1 cellular context compared by ENCODE assay signal in the genomic region with DNA sequence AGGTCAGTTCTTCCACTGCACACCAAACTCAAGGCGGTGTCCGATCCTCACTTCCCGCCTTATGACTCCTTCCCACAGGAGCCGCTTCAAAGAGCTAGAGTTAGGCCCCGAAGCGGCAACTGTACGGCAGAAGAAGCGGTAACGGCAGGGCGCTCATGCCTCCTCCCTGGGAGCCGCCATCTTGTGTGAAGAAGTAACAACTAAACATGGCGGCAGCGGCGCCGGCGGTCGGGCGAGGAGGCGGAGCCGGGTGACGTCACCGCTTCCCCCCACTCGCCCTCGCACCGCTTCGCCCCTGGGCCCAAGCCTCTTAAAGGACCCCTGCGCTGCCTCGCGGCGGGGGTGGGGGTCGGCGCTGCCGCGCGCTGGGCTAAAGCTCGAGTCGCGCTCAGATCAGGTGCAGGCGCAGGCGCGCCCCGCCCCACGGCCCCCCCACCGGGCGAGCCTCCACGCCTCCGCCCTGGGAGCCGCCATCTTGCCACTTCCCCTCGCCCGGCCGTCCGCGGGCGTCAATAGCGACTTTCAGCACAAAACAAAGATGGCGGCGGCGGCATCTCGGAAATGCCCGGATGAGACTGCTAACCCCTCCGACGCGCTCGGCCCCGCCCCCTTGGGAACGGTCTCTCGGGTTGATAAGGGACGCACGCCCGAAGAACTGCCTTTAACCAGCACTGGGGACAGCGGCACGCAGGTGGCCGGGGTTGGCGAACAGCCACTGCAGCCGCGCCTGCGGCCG.
A peak's percentile ranks its signal among the peaks of the same experiment; 100 is the strongest.
TF ChIP-seq lines count a peak whose summit lies in the region.

Gene HCFC1 (minus strand): TSS at position 187 of the 736 bp plus-strand sequence. CDS start 978 bp downstream, outside the sequence.

TF ChIP-seq in HepG2, 621 proteins besides CTCF, POLR2A, EP300 and RAD21 (continued from another document and continues in another):
- TF ChIP-seq ZNF770 (CRISPR knock-in tag; IDR thresholded peaks at IDR 0.05) (peak; percentile 36; the same call in 1 of the 2 replicates), ZNF329 (CRISPR knock-in tag; IDR thresholded peaks at IDR 0.05; ENCODE audit: low read depth) (0 out of 2 replicates have a peak, but pooled peaks have one; percentile 42), TAF15 (IDR thresholded peaks at IDR 0.05; ENCODE audit: low read depth, low read length, poor library complexity, severe bottlenecking) (peak; percentile 56), ATF2 (CRISPR knock-in tag; IDR thresholded peaks at IDR 0.05) (peak; percentile 32; the same call in 1 of the 2 replicates), ZNF589 (CRISPR knock-in tag; conservative IDR thresholded peaks at IDR 0.05) (no peak), ZNF567 (CRISPR knock-in tag; IDR thresholded peaks at IDR 0.05; ENCODE audit: borderline replicate concordance) (no peak), ATM (IDR thresholded peaks at IDR 0.05; ENCODE audit: borderline replicate concordance) (no peak), ZNF687 (CRISPR knock-in tag; IDR thresholded peaks at IDR 0.05) (peak; percentile 90), ZNF724P (CRISPR knock-in tag; IDR thresholded peaks at IDR 0.05; ENCODE audit: borderline replicate concordance) (peak; percentile 68; the same call in 1 of the 2 replicates), MAZ (IDR thresholded peaks at IDR 0.05; ENCODE audit: borderline replicate concordance, low read depth, low read length) (0 out of 2 replicates have a peak, but pooled peaks have one; percentile 17), MAZ (CRISPR knock-in tag; IDR thresholded peaks at IDR 0.05; ENCODE audit: low read depth) (peak; percentile 64), ZNF780A (CRISPR knock-in tag; IDR thresholded peaks at IDR 0.05) (no peak), GATAD2A (CRISPR knock-in tag; IDR thresholded peaks at IDR 0.05) (no peak), U2AF1 (optimal IDR thresholded peaks at IDR 0.05; ENCODE audit: low read depth, low read length) (no peak), ISL2 (CRISPR knock-in tag; IDR thresholded peaks at IDR 0.05) (peak; percentile 23; the same call in 1 of the 2 replicates), ZNF704 (CRISPR knock-in tag; IDR thresholded peaks at IDR 0.05; ENCODE audit: borderline replicate concordance) (no peak), POLR2G (IDR thresholded peaks at IDR 0.05; ENCODE audit: low read depth, low read length) (peak; percentile 62), ZNF350 (CRISPR knock-in tag; IDR thresholded peaks at IDR 0.05; ENCODE audit: borderline replicate concordance, low read depth) (peak; percentile 11; the same call in 1 of the 2 replicates), ZNF766 (CRISPR knock-in tag; IDR thresholded peaks at IDR 0.05; ENCODE audit: borderline replicate concordance) (peak; percentile 54; the same call in 1 of the 2 replicates), ZNF792 (CRISPR knock-in tag; IDR thresholded peaks at IDR 0.05) (no peak), ZBTB8A (CRISPR knock-in tag; IDR thresholded peaks at IDR 0.05; ENCODE audit: borderline replicate concordance, low read depth) (no peak), MED1 (CRISPR knock-in tag; IDR thresholded peaks at IDR 0.05) (peak; percentile 31; the same call in 1 of the 2 replicates), IKZF4 (CRISPR knock-in tag; IDR thresholded peaks at IDR 0.05; ENCODE audit: borderline replicate concordance, low read depth, not compliant biosample characterization) (no peak), MYC (CRISPR knock-in tag; IDR thresholded peaks at IDR 0.05; ENCODE audit: borderline replicate concordance) (peak; percentile 67), ZNF446 (CRISPR knock-in tag; IDR thresholded peaks at IDR 0.05) (no peak), ATF4 (CRISPR knock-in tag; IDR thresholded peaks at IDR 0.05) (no peak), POGZ (CRISPR knock-in tag; IDR thresholded peaks at IDR 0.05) (no peak), ZNF503 (CRISPR knock-in tag; IDR thresholded peaks at IDR 0.05) (no peak), SKI (IDR thresholded peaks at IDR 0.05; ENCODE audit: partially characterized antibody) (no peak)
- TF ChIP-seq, protein P1, sequence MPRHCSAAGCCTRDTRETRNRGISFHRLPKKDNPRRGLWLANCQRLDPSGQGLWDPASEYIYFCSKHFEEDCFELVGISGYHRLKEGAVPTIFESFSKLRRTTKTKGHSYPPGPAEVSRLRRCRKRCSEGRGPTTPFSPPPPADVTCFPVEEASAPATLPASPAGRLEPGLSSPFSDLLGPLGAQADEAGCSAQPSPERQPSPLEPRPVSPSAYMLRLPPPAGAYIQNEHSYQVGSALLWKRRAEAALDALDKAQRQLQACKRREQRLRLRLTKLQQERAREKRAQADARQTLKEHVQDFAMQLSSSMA (CRISPR knock-in tag; IDR thresholded peaks at IDR 0.05), result no peak
- TF ChIP-seq, protein P2, sequence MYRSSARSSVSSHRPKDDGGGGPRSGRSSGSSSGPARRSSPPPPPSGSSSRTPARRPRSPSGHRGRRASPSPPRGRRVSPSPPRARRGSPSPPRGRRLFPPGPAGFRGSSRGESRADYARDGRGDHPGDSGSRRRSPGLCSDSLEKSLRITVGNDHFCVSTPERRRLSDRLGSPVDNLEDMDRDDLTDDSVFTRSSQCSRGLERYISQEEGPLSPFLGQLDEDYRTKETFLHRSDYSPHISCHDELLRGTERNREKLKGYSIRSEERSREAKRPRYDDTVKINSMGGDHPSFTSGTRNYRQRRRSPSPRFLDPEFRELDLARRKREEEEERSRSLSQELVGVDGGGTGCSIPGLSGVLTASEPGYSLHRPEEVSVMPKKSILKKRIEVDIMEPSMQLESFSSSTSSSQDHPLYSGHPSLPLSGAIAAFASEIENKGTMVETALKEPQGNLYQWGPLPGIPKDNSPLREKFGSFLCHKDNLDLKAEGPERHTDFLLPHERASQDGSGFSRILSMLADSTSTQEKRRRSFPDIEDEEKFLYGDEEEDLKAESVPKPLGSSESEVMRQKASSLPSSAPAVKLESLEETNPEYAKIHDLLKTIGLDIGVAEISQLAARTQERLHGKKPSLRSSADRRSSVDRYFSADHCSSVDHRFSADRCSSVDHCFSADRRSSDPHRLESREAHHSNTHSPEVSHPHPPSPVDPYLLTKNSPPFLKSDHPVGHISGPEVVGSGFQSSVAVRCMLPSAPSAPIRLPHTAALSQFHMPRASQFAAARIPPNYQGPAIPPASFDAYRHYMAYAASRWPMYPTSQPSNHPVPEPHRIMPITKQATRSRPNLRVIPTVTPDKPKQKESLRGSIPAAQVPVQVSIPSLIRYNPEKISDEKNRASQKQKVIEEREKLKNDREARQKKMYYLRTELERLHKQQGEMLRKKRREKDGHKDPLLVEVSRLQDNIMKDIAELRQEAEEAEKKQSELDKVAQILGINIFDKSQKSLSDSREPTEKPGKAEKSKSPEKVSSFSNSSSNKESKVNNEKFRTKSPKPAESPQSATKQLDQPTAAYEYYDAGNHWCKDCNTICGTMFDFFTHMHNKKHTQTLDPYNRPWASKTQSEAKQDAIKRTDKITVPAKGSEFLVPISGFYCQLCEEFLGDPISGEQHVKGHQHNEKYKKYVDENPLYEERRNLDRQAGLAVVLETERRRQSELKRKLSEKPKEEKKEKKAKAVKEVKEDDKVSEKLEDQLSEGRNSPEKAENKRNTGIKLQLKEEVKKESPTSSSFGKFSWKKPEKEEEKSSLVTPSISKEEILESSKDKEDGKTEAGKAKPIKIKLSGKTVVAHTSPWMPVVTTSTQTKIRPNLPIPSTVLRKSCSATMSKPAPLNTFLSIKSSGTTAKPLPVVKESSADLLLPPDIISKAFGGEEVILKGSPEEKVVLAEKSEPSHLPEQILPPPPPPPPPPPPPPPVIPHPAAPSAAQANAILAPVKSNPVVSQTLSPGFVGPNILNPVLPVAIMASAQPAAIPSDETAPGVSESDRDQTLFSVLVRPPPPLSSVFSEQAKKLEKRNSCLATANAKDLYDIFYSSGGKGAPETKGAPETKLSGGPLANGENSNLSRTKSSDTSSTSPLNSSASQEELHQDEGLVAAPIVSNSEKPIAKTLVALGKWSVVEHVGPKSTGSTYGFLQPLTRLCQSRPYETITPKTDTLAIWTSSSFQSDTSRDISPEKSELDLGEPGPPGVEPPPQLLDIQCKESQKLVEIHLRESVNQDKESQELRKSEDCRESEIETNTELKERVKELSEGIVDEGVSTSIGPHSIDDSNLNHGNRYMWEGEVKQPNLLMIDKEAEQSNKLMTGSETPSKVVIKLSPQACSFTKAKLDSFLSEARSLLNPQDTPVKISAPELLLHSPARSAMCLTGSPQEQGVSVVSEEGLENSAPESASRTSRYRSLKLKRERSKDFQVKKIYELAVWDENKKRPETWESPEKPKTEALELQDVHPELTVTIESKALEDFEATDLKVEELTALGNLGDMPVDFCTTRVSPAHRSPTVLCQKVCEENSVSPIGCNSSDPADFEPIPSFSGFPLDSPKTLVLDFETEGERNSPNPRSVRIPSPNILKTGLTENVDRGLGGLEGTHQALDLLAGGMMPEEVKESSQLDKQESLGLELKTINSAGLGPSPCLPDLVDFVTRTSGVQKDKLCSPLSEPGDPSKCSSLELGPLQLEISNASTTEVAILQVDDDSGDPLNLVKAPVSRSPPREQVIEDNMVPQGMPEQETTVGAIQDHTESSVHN (CRISPR knock-in tag; IDR thresholded peaks at IDR 0.05), result no peak
